Comparison of ENCODE assay signal across 31 cellular contexts in the genomic region with DNA sequence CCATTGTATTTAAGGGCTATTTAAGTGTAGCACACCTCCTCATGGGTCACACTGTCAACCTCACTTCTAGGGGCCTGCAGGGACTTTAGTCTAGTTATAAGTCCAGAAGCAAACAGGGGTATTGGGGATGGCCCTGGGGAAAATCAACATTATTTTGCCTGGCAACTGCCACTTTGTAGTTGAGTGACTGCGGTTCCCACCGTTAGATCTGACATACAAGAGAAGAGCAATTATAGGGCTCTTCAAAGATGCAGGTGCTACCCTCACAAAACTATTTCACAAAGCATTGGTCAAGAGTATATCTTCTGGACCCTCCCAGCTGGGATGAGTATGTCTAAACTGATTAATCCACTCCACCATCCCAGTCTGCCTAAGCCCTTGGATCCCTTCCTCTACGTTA.
"Had no signal": no experiment of that assay in that cellular context is flagged by ENCODE, and none has a peak within 500 bp of the region (broad histone marks: within the 10 kb centered on the region; RNA-seq: fewer than 3 reads in every experiment).

No MANE protein-coding gene starts in this region.

- DNase-seq: activated effector memory CD4-positive, alpha-beta T cell treated with anti-CD3 and anti-CD28 coated beads, Interleukin-2, amount 50 U/mL, for 16 hours; activated effector memory CD4-positive, alpha-beta T cell treated with Interleukin-2 at 50 U/mL for 16 hours; activated gamma-delta T cell; activated gamma-delta T cell treated with Interleukin-2 at 50 U/mL for 16 hours; activated naive CD4-positive, alpha-beta T cell; activated naive CD4-positive, alpha-beta T cell treated with anti-CD3 and anti-CD28 coated beads for 36 hours; activated naive CD4-positive, alpha-beta T cell treated with anti-CD3 and anti-CD28 coated beads, Interleukin-2, amount 10 ng/mL, durations not matched to agents 7 days and 5 days; activated naive CD4-positive, alpha-beta T cell treated with anti-CD3 and anti-CD28 coated beads, Interleukin-2, amount 50 U/mL, for 16 hours; activated naive CD4-positive, alpha-beta T cell treated with Interleukin-2 at 50 U/mL for 16 hours; activated naive CD8-positive, alpha-beta T cell treated with anti-CD3 and anti-CD28 coated beads for 36 hours; activated naive CD8-positive, alpha-beta T cell treated with anti-CD3 and anti-CD28 coated beads, Interleukin-2, amount 10 ng/mL, durations not matched to agents 7 days and 5 days; activated naive CD8-positive, alpha-beta T cell treated with anti-CD3 and anti-CD28 coated beads, Interleukin-2, amount 50 U/mL, for 24 hours; activated T-cell treated with anti-CD3 and anti-CD28 coated beads, Interleukin-2, amount 50 U/mL, for 1 hour; activated T-cell treated with anti-CD3 and anti-CD28 coated beads, Interleukin-2, amount 50 U/mL, for 24 hours; activated T-cell treated with anti-CD3 and anti-CD28 coated beads, Interleukin-2, amount 50 U/mL, for 4 hours; activated T-cell treated with anti-CD3 and anti-CD28 coated beads, Interleukin-2, amount 50 U/mL, for 48 hours; activated T-cell treated with anti-CD3 and anti-CD28 coated beads, Interleukin-2, amount 50 U/mL, for 72 hours; adrenal gland; amniotic stem cell; amygdala; anterior cingulate cortex; body of pancreas; brain microvascular endothelial cell; caudate nucleus; central memory CD4-positive, alpha-beta T cell; cerebellar nuclear complex had no signal

- H3K27ac ChIP-seq: adrenal gland, ascending aorta, body of pancreas, brain microvascular endothelial cell, breast epithelium, cardiac muscle cell had no signal

- H3K9me3 ChIP-seq: adrenal gland, body of pancreas had no signal

- H3K4me3 ChIP-seq: adrenal gland, ascending aorta, body of pancreas, breast epithelium, cardiac muscle cell had no signal

- H3K4me1 ChIP-seq: adrenal gland, ascending aorta, body of pancreas, breast epithelium had no signal

- H3K27me3 ChIP-seq: adrenal gland, ascending aorta, body of pancreas, brain microvascular endothelial cell, breast epithelium, cardiac muscle cell had no signal

- FAIRE-seq: astrocyte, bronchial epithelial cell had no signal

- H3K36me3 ChIP-seq: adrenal gland, ascending aorta, brain microvascular endothelial cell, breast epithelium, cardiac muscle cell had no signal
